ENCODE assay signal across 1 cellular context in genomic region chr2:43605079-43605655, GRCh38.
TF ChIP-seq lines count a peak whose summit lies in the region.

No MANE protein-coding gene starts in this region.

TF ChIP-seq in HepG2, 621 proteins besides CTCF, POLR2A, EP300 and RAD21:
- TF ChIP-seq STAG1 (CRISPR knock-in tag; IDR thresholded peaks at IDR 0.05) (peak; percentile 74), TEAD3 (CRISPR knock-in tag; optimal IDR thresholded peaks at IDR 0.05; ENCODE audit: borderline replicate concordance) (peak; percentile 49), ZNF570 (CRISPR knock-in tag; IDR thresholded peaks at IDR 0.05; ENCODE audit: borderline replicate concordance) (no peak), SMC3 (IDR thresholded peaks at IDR 0.05; ENCODE audit: low read length) (peak; percentile 48; the same call in 1 of the 2 replicates), NFE2L1 (CRISPR knock-in tag; IDR thresholded peaks at IDR 0.05; ENCODE audit: borderline replicate concordance) (no peak)
- TF ChIP-seq, protein P1, sequence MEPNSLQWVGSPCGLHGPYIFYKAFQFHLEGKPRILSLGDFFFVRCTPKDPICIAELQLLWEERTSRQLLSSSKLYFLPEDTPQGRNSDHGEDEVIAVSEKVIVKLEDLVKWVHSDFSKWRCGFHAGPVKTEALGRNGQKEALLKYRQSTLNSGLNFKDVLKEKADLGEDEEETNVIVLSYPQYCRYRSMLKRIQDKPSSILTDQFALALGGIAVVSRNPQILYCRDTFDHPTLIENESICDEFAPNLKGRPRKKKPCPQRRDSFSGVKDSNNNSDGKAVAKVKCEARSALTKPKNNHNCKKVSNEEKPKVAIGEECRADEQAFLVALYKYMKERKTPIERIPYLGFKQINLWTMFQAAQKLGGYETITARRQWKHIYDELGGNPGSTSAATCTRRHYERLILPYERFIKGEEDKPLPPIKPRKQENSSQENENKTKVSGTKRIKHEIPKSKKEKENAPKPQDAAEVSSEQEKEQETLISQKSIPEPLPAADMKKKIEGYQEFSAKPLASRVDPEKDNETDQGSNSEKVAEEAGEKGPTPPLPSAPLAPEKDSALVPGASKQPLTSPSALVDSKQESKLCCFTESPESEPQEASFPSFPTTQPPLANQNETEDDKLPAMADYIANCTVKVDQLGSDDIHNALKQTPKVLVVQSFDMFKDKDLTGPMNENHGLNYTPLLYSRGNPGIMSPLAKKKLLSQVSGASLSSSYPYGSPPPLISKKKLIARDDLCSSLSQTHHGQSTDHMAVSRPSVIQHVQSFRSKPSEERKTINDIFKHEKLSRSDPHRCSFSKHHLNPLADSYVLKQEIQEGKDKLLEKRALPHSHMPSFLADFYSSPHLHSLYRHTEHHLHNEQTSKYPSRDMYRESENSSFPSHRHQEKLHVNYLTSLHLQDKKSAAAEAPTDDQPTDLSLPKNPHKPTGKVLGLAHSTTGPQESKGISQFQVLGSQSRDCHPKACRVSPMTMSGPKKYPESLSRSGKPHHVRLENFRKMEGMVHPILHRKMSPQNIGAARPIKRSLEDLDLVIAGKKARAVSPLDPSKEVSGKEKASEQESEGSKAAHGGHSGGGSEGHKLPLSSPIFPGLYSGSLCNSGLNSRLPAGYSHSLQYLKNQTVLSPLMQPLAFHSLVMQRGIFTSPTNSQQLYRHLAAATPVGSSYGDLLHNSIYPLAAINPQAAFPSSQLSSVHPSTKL (CRISPR knock-in tag; IDR thresholded peaks at IDR 0.05): 0 out of 2 replicates have a peak, but pooled peaks have one; percentile 7
TF ChIP-seq in HepG2: peak in this region for 4.
